In genomic region chr2:237923507-237924163, GRCh38 we compare ENCODE assay signal across 2 cellular contexts.
TF ChIP-seq lines count a peak whose summit lies in the region.

No MANE protein-coding gene starts in this region.

TF ChIP-seq in HCT116, 20 proteins besides CTCF, POLR2A, EP300 and RAD21:
- no peak for TF ChIP-seq ZBTB33 (IDR thresholded peaks at IDR 0.05; ENCODE audit: extremely low read depth, insufficient replicate concordance, low read length)
- no peak for TF ChIP-seq JUND (IDR thresholded peaks at IDR 0.05)
- no peak for TF ChIP-seq EZH2phosphoT487 (IDR thresholded peaks at IDR 0.05; ENCODE audit: borderline replicate concordance)
- peak; percentile 63 for TF ChIP-seq YY1 (IDR thresholded peaks at IDR 0.05; ENCODE audit: extremely low read depth, insufficient replicate concordance, low read depth, low read length)
- peak; percentile 87 for TF ChIP-seq MAX (IDR thresholded peaks at IDR 0.05)
- TF ChIP-seq SIN3A (IDR thresholded peaks at IDR 0.05; ENCODE audit: low read depth) = no peak
TF ChIP-seq in HCT116: peak in this region for 2.

TF ChIP-seq in endothelial cell of umbilical vein, 7 proteins besides CTCF, POLR2A, EP300 and RAD21 (continued from another document):
- TF ChIP-seq EZH2 (IDR thresholded peaks at IDR 0.05; ENCODE audit: borderline replicate concordance, low read depth, low read length, severe bottlenecking) = no peak
